ENCODE assay signal across 9 cellular contexts in the genomic region with DNA sequence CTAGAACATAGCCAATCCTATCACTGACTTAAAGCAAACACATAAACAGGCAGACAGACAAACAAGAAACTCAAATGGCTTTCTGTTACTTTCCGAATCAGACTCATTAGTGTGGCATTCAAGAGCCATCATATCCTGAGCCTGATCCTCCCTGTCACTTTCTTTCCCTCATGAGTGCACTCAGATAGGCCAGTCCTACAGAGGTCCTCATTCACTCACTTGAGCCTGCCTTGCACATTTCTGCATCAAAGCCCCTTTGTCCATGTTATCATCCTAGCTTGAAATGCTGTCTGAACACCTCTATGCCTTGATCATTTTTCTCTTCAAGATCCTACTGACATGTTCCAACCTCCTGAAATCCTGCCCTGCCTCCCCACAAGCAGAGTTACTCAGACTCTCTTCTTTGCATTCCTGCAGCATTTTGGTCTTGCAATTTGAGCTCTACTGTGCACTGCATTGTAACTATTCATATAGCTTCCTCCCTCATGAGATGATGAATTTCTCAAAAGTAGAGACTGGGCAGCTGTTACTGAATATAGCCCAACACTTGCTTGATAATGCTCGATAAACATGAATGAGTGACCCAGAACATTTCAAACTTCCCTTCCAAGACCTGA.
A peak's percentile ranks its signal among the peaks of the same experiment; 100 is the strongest.
DNase-seq lines count a peak whose midpoint lies in the region; ATAC-seq, FAIRE-seq and TF ChIP-seq lines count a peak whose summit lies in the region.
"Had no signal": no experiment of that assay in that cellular context is flagged by ENCODE, and none has a peak within 500 bp of the region (broad histone marks: within the 10 kb centered on the region; RNA-seq: fewer than 3 reads in every experiment).

No MANE protein-coding gene starts in this region.

- no peaks in the 10 kb centered on the region for H3K36me3 ChIP-seq in right atrium auricular region
- H3K36me3 ChIP-seq in sigmoid colon = no peaks in the 10 kb centered on the region
- H3K36me3 ChIP-seq in small intestine (ENCODE audit: control insufficient read depth in 2 of 2, insufficient read depth in 2 of 2, low read length in 2 of 2) = no peaks in the 10 kb centered on the region

- H3K4me1 ChIP-seq in right cardiac atrium (ENCODE audit: control insufficient read depth, insufficient read depth, low read length) (peaks cover 7% of the 10 kb centered on the region), right atrium auricular region (peaks cover 0 to 74% of the 10 kb centered on the region in 2 donors), sigmoid colon (no peaks in the 10 kb centered on the region), small intestine (ENCODE audit: control insufficient read depth in 2 of 2, insufficient read depth in 1 of 2, low read depth in 1 of 2, low read length in 1 of 2) (peaks cover 4 to 19% of the 10 kb centered on the region in 2 donors)

- intact Hi-C loops in right cardiac atrium (cut with DNase I) (loop anchor here in 2 of 4 donors (10.0 kb wide), 2 partner anchors 148 to 248 kb away; no protein-coding TSS in a partner anchor), sigmoid colon (cut with DNase I) (loop anchor here (2.0 to 10.0 kb wide), 2 partner anchors 310 to 718 kb away; no protein-coding TSS in a partner anchor)

- H3K4me1 Mint-ChIP-seq in IgD-negative memory B cell = peaks cover 5 to 21% (median 6%) of the 10 kb centered on the region in 3 donors

- TF ChIP-seq CTCF in right atrium auricular region (IDR thresholded peaks at IDR 0.05) = no peak
- no peak for TF ChIP-seq CTCF in fibroblast of mammary gland (conservative IDR thresholded peaks at IDR 0.05; ENCODE audit: control insufficient read depth, insufficient read depth, low read depth, low read length)
- TF ChIP-seq CTCF in sigmoid colon (IDR thresholded peaks at IDR 0.05) = no peak

- H3K4me3 ChIP-seq in right cardiac atrium (ENCODE audit: low read length) = no peak overlapping the region
- no peak overlapping the region for H3K4me3 ChIP-seq in right atrium auricular region
- H3K4me3 ChIP-seq in fibroblast of mammary gland (ENCODE audit: control insufficient read depth, low read depth, low read length) = no peak overlapping the region
- no peak overlapping the region for H3K4me3 ChIP-seq in sigmoid colon
- H3K4me3 ChIP-seq in small intestine (ENCODE audit: low read depth in 1 of 2, low read length in 2 of 2) = no peak overlapping the region

- no peaks in the 10 kb centered on the region for H3K27me3 Mint-ChIP-seq in IgD-negative memory B cell

- H3K27me3 ChIP-seq in right cardiac atrium (ENCODE audit: control insufficient read depth, insufficient read depth) (no peaks in the 10 kb centered on the region), right atrium auricular region (no peaks in the 10 kb centered on the region), sigmoid colon (no peaks in the 10 kb centered on the region), small intestine (ENCODE audit: control insufficient read depth in 2 of 2, insufficient read depth in 2 of 2, low read length in 2 of 2) (no peaks in the 10 kb centered on the region)

- peak overlapping the region; percentile 80 for H3K27ac ChIP-seq in right cardiac atrium (ENCODE audit: low read length)
- H3K27ac ChIP-seq in right atrium auricular region = peak overlapping the region in 1 of 2 donors; percentile 33
- peak overlapping the region in 1 of 4 donors; percentile 43 for H3K27ac ChIP-seq in sigmoid colon
- H3K27ac ChIP-seq in small intestine (ENCODE audit: low read depth in 1 of 2, low read length in 1 of 2) = peak overlapping the region in 1 of 2 donors; percentile 28
- H3K27ac ChIP-seq: KMS-11 had no signal

- no peak for ATAC-seq in right cardiac atrium

- H3K27ac Mint-ChIP-seq in IgD-negative memory B cell = peak overlapping the region in 2 of 3 donors; percentile 92 to 95

- 40% methylated on average over 2 of the region's 2 CpGs for WGBS in right cardiac atrium
- 65 to 74% methylated on average over 2 of the region's 2 CpGs for WGBS in sigmoid colon, 2 donors
- 65 to 72% (median 66%) methylated on average over 2 of the region's 2 CpGs for WGBS in small intestine, 3 donors

- TF ChIP-seq POLR2A in sigmoid colon (IDR thresholded peaks at IDR 0.05) = no peak

- no peak for FAIRE-seq in small intestine (lab: Jason Lieb, UNC)

- no peaks in the 10 kb centered on the region for H3K9me3 Mint-ChIP-seq in IgD-negative memory B cell

- DNase-seq in right cardiac atrium (no peak), right atrium auricular region (ENCODE audit: low spot score) (no peak), fibroblast of mammary gland (ENCODE audit: low read depth) (peak; percentile 30), cerebellum (ENCODE audit: low spot score) (no peak), sigmoid colon (no peak), small intestine (no peak)
- DNase-seq in NK-92 treated with Interleukin-12 subunit alpha and Interleukin-12 subunit beta, amount 100 ng/mL, for 24 hours (lab: John Stamatoyannopoulos, UW) = no peak

- no peaks in the 10 kb centered on the region for H3K36me3 Mint-ChIP-seq in IgD-negative memory B cell

- peak overlapping the region in 1 of 4 donors; percentile 85 for H3K4me3 Mint-ChIP-seq in IgD-negative memory B cell

- TF ChIP-seq EP300 in sigmoid colon (IDR thresholded peaks at IDR 0.05) = no peak

- H3K9me3 ChIP-seq in right cardiac atrium (ENCODE audit: control insufficient read depth, low read length) (no peaks in the 10 kb centered on the region), right atrium auricular region (no peaks in the 10 kb centered on the region), sigmoid colon (no peaks in the 10 kb centered on the region), small intestine (ENCODE audit: control insufficient read depth, low read depth) (no peaks in the 10 kb centered on the region)
